In the genomic region with DNA sequence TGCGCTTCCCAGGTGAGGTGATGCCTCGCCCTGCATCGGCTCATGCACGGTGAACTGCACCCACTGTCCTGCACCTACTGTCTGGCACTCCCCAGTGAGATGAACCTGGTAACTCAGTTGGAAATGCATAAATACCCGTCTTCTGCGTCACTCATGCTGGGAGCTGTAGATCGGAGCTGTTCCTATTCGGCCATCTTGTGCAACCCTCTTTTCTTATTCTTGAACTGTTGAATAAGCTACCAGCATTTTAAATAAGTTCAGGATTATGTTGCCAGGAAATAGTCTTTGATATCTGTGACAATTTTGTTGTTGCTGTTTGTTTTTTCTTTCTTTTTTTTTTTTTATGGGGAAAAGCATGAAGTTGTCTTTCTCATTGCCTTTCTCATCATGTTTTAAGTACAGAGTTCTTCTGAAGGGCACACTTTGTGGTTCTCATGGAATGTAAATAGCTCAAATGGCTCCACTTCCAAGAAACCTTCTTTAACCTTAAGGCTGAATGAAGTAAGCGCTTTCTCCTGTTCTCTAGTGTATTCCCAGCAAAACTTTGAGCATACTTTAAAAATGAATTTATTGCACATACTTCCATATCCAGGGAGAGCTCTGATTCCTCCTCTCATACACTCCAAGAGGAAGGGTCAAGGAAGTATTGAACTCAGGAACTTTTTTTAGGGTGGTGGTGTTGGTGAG, we compare ENCODE assay signal across 22 cellular contexts.
DNase-seq lines count a peak whose midpoint lies in the region; TF ChIP-seq lines count a peak whose summit lies in the region.
"Had no signal": no experiment of that assay in that cellular context is flagged by ENCODE, and none has a peak within 500 bp of the region (broad histone marks: within the 10 kb centered on the region; RNA-seq: fewer than 3 reads in every experiment).

No MANE protein-coding gene starts in this region.

- no peaks in the 10 kb centered on the region for H3K36me3 ChIP-seq in adipocyte (ENCODE audit: control insufficient read depth, insufficient read depth, low read length, severe bottlenecking)
- H3K36me3 ChIP-seq: colonic mucosa, transverse colon had no signal

- H3K27me3 Mint-ChIP-seq in glutamatergic neuron (ENCODE audit: unreplicated experiment): peaks cover 2% of the 10 kb centered on the region
- H3K27me3 Mint-ChIP-seq: naive B cell had no signal

- peaks cover 4% of the 10 kb centered on the region for H3K9me3 Mint-ChIP-seq in glutamatergic neuron (ENCODE audit: unreplicated experiment)

- no peaks in the 10 kb centered on the region for H3K36me3 Mint-ChIP-seq in glutamatergic neuron (ENCODE audit: unreplicated experiment)
- H3K36me3 Mint-ChIP-seq: naive B cell had no signal

- no peak overlapping the region for H3K4me3 Mint-ChIP-seq in glutamatergic neuron (ENCODE audit: unreplicated experiment)
- H3K4me3 Mint-ChIP-seq: activated T-cell treated with anti-CD3 and anti-CD28 coated beads, Interleukin-2, amount 50 U/mL, for 72 hours; naive B cell had no signal

- peak; percentile 34 for DNase-seq in GM04503 (ENCODE audit: low read depth)
- DNase-seq in adipocyte (ENCODE audit: low read depth): peak; percentile 62
- peak; percentile 93 for DNase-seq in fibroblast of peridontal ligament (ENCODE audit: extremely low read depth)
- DNase-seq in skeletal muscle cell (ENCODE audit: low read depth): peak; percentile 62
- no peak for DNase-seq in UCSD-AML1 (lab: John Stamatoyannopoulos, UW; ENCODE audit: unreplicated experiment)
- no peak for DNase-seq in stimulated activated CD4-positive, alpha-beta T cell treated with anti-CD3 and anti-CD28 coated beads, Interleukin-4, amount 100 ng/mL, for 24 hours
- no peak for DNase-seq in glutamatergic neuron
- DNase-seq in OCI-M1 (lab: John Stamatoyannopoulos, UW): no peak
- DNase-seq: activated naive CD4-positive, alpha-beta T cell treated with anti-CD3 and anti-CD28 coated beads, Interleukin-2, amount 50 U/mL, for 16 hours; colonic mucosa; EL; foreskin melanocyte; hypothalamus; mammary epithelial cell; naive B cell; NCI-H146; NCI-H2171 treated with DMSO at 0.1 percent for 48 hours; stimulated activated naive CD4-positive, alpha-beta T cell treated with Interleukin-2 at 50 U/mL for 16 hours; transverse colon had no signal

- H3K27me3 ChIP-seq in adipocyte (replicated peaks; ENCODE audit: control insufficient read depth, insufficient read depth, low read length): no peaks in the 10 kb centered on the region
- H3K27me3 ChIP-seq: body of pancreas, colonic mucosa, transverse colon had no signal

- H3K4me1 ChIP-seq in adipocyte (ENCODE audit: control insufficient read depth, insufficient read depth, low read length): no peaks in the 10 kb centered on the region
- H3K4me1 ChIP-seq: body of pancreas, colonic mucosa, transverse colon had no signal

- H3K9ac ChIP-seq in adipocyte (ENCODE audit: low read length): no peak overlapping the region
- H3K9ac ChIP-seq: parathyroid adenoma had no signal

- no peaks in the 10 kb centered on the region for H3K9me3 ChIP-seq in adipocyte (ENCODE audit: control insufficient read depth, low read length)
- H3K9me3 ChIP-seq: body of pancreas, colonic mucosa, transverse colon had no signal

- no peak overlapping the region for H3K27ac Mint-ChIP-seq in glutamatergic neuron (ENCODE audit: unreplicated experiment)
- H3K27ac Mint-ChIP-seq: activated T-cell treated with anti-CD3 and anti-CD28 coated beads, Interleukin-2, amount 50 U/mL, for 72 hours had no signal

- H3K4me3 ChIP-seq in adipocyte (ENCODE audit: low read length) (no peak overlapping the region), skeletal muscle cell (ENCODE audit: low read depth, low read length) (no peak overlapping the region)
- H3K4me3 ChIP-seq: body of pancreas, colonic mucosa, transverse colon had no signal

- no peaks in the 10 kb centered on the region for H3K4me1 Mint-ChIP-seq in glutamatergic neuron (ENCODE audit: low read depth, unreplicated experiment)
- H3K4me1 Mint-ChIP-seq: naive B cell had no signal

- TF ChIP-seq CTCF in glutamatergic neuron (IDR thresholded peaks at IDR 0.05; ENCODE audit: partially characterized antibody, unreplicated experiment): no peak

Comparison
In these comparisons a context has a peak if more than half of its experiments do, and no peak if none do; other contexts are left out.
1. DNase-seq: peak in GM04503 (single experiment), adipocyte (single experiment), fibroblast of peridontal ligament (single experiment) and skeletal muscle cell (single experiment); none in UCSD-AML1 (single experiment), stimulated activated CD4-positive, alpha-beta T cell treated with anti-CD3 and anti-CD28 coated beads, Interleukin-4, amount 100 ng/mL, for 24 hours (single experiment), glutamatergic neuron (single experiment) and OCI-M1 (single experiment).